In genomic region chr13:113430378-113431110, GRCh38 we compare ENCODE assay signal across 1 cellular context.
TF ChIP-seq lines count a peak whose summit lies in the region.

No MANE protein-coding gene starts in this region.

TF ChIP-seq in H1, 55 proteins besides CTCF, POLR2A, EP300 and RAD21:
- TF ChIP-seq SAP30 (IDR thresholded peaks at IDR 0.05; ENCODE audit: insufficient read depth, insufficient replicate concordance, low read length) (no peak), RNF2 (IDR thresholded peaks at IDR 0.05; ENCODE audit: borderline replicate concordance, low read depth, low read length, missing control alignments, poor library complexity, severe bottlenecking) (no peak), SUZ12 (IDR thresholded peaks at IDR 0.05; ENCODE audit: low read length) (no peak), HDAC6 (IDR thresholded peaks at IDR 0.05; ENCODE audit: low read depth, low read length) (no peak), TBP (IDR thresholded peaks at IDR 0.05; ENCODE audit: low read depth, low read length) (no peak), CBX5 (IDR thresholded peaks at IDR 0.05; ENCODE audit: low read depth, low read length) (no peak), TCF12 (IDR thresholded peaks at IDR 0.05; ENCODE audit: low read depth, low read length) (no peak), JUN (IDR thresholded peaks at IDR 0.05; ENCODE audit: low read depth, low read length) (no peak), CHD2 (IDR thresholded peaks at IDR 0.05; ENCODE audit: low read length) (no peak), GTF2F1 (IDR thresholded peaks at IDR 0.05; ENCODE audit: borderline replicate concordance, low read depth, low read length) (no peak), SIN3A (conservative IDR thresholded peaks at IDR 0.05 in 1 of 2, IDR thresholded peaks at IDR 0.05 in 1 of 2; ENCODE audit: low read depth in 1 of 2, low read length in 2 of 2) (no peak), KDM4A (IDR thresholded peaks at IDR 0.05; ENCODE audit: low read depth, low read length, severe bottlenecking) (no peak)
- TF ChIP-seq, protein P1, sequence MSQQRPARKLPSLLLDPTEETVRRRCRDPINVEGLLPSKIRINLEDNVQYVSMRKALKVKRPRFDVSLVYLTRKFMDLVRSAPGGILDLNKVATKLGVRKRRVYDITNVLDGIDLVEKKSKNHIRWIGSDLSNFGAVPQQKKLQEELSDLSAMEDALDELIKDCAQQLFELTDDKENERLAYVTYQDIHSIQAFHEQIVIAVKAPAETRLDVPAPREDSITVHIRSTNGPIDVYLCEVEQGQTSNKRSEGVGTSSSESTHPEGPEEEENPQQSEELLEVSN (IDR thresholded peaks at IDR 0.05) = no peak
- TF ChIP-seq, protein P2, sequence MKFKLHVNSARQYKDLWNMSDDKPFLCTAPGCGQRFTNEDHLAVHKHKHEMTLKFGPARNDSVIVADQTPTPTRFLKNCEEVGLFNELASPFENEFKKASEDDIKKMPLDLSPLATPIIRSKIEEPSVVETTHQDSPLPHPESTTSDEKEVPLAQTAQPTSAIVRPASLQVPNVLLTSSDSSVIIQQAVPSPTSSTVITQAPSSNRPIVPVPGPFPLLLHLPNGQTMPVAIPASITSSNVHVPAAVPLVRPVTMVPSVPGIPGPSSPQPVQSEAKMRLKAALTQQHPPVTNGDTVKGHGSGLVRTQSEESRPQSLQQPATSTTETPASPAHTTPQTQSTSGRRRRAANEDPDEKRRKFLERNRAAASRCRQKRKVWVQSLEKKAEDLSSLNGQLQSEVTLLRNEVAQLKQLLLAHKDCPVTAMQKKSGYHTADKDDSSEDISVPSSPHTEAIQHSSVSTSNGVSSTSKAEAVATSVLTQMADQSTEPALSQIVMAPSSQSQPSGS (IDR thresholded peaks at IDR 0.05; ENCODE audit: low read length) = no peak
